In the genomic region with DNA sequence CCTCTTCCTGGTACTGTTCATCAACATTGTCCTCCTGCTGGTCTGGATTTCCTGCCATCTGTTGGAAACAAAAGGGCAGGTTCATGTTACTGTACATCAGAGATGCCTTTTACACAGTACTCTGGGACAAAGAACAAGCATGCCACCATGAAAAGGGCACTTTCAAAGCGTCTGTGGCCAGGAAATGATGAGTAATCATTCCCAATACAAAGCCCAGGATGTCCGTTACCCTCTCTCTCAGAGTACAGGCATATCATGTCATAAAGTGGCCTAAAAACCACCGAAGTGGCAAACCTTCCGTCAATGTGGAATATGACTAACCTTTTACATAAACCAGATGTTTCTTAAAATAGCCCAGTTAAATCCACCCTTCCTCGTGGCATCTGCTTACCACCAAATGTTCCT, we compare ENCODE assay signal across 8 cellular contexts.
DNase-seq lines count a peak whose midpoint lies in the region; ATAC-seq and TF ChIP-seq lines count a peak whose summit lies in the region.

No MANE protein-coding gene starts in this region.

- POLR2A ChIA-PET in PC-3 (lab: Charles Lee; ENCODE audit: unreplicated experiment): no interaction called here

- no peak overlapping the region for H3K27ac Mint-ChIP-seq in nephron progenitor cell

- CTCF ChIA-PET in PC-3 (lab: Charles Lee): no interaction called here

- peak overlapping the region; percentile 41; the same call in 1 of the 2 replicates for H3K4me2 ChIP-seq in PC-3 (ENCODE audit: low read length)

- H3K27me3 Mint-ChIP-seq in nephron progenitor cell (ENCODE audit: low read depth, poor library complexity): no peaks in the 10 kb centered on the region

- TF ChIP-seq EP300 in esophagus muscularis mucosa (IDR thresholded peaks at IDR 0.05): peak; percentile 27

- H3K9me2 ChIP-seq in PC-3 (replicated peaks; ENCODE audit: low read length): no peaks in the 10 kb centered on the region

- no peak overlapping the region for H3K4me3 Mint-ChIP-seq in nephron progenitor cell

- DNase-seq in Daoy (ENCODE audit: low read depth) (peak; percentile 79), PC-3 (peak; percentile 82), esophagus muscularis mucosa (ENCODE audit: extremely low spot score) (no peak), nephron progenitor cell (no peak), cerebellar cortex (ENCODE audit: low spot score) (no peak)
- DNase-seq in stimulated activated CD8-positive, alpha-beta memory T cell treated with anti-CD3 and anti-CD28 coated beads, Interleukin-7, amount 100 ng/mL, for 48 hours (ENCODE audit: extremely low read depth in 1 of 2, low read depth in 1 of 2): peak; percentile 5 to 20
- no peak for DNase-seq in activated effector memory CD4-positive, alpha-beta T cell treated with Interleukin-2 at 50 U/mL for 16 hours

- H3K4me3 ChIP-seq in PC-3 (ENCODE audit: low read length) (no peak overlapping the region), esophagus muscularis mucosa (no peak overlapping the region)

- peak overlapping the region; percentile 83 for H3K27ac ChIP-seq in PC-3 (ENCODE audit: low read length)
- peak overlapping the region; percentile 27 to 73 (median 48) for H3K27ac ChIP-seq in esophagus muscularis mucosa (replicated peaks in 1 of 4)

- no peaks in the 10 kb centered on the region for H3K27me3 ChIP-seq in PC-3 (ENCODE audit: low read length)
- H3K27me3 ChIP-seq in esophagus muscularis mucosa: no peaks in the 10 kb centered on the region

- peak; percentile 66 for ATAC-seq in HG03108 (IDR thresholded peaks at IDR 0.05; ENCODE audit: unreplicated experiment)
- peak; percentile 98 for ATAC-seq in PC-3

- intact Hi-C loops in PC-3 (cut with micrococcal nuclease): loop anchor here (5.0 kb wide), 1 partner anchor 97 kb away; no protein-coding TSS in a partner anchor
- intact Hi-C loops in esophagus muscularis mucosa (cut with DNase I): loop anchor here (10.0 kb wide), 1 partner anchor 100 kb away; no protein-coding TSS in a partner anchor

- H3K79me2 ChIP-seq in PC-3 (ENCODE audit: low read length): no peaks in the 10 kb centered on the region

- WGBS in esophagus muscularis mucosa: 22% methylated on average over 5 of the region's 5 CpGs

- H3K36me3 ChIP-seq in PC-3 (ENCODE audit: low read depth, low read length) (peaks cover 8% of the 10 kb centered on the region), esophagus muscularis mucosa (peaks cover 16 to 93% (median 52%) of the 10 kb centered on the region in 4 donors)

- H4K20me1 ChIP-seq in PC-3 (ENCODE audit: low read length): no peaks in the 10 kb centered on the region

- BruUV-seq in PC-3 (replicated peaks; lab: Mats Ljungman, UMichigan): no TSS peak

- peak overlapping the region; percentile 40 for H3K9ac ChIP-seq in PC-3 (ENCODE audit: low read length)

- H3F3A ChIP-seq in PC-3 (ENCODE audit: low read length, unreplicated experiment): no peaks in the 10 kb centered on the region

- peaks cover 75% of the 10 kb centered on the region for H3K36me3 Mint-ChIP-seq in nephron progenitor cell (ENCODE audit: low read depth)

- TF ChIP-seq CTCF in PC-3 (conservative IDR thresholded peaks at IDR 0.05; ENCODE audit: low read depth, low read length) (no peak), esophagus muscularis mucosa (IDR thresholded peaks at IDR 0.05) (no peak), nephron progenitor cell (IDR thresholded peaks at IDR 0.05) (no peak)

- no peaks in the 10 kb centered on the region for H3K9me3 Mint-ChIP-seq in nephron progenitor cell

- TF ChIP-seq POLR2A in esophagus muscularis mucosa (IDR thresholded peaks at IDR 0.05; ENCODE audit: low read depth): no peak

- H3K4me1 ChIP-seq in PC-3 (ENCODE audit: insufficient read depth, low read length): peaks cover 16% of the 10 kb centered on the region
- H3K4me1 ChIP-seq in esophagus muscularis mucosa: peaks cover 13 to 48% (median 41%) of the 10 kb centered on the region in 4 donors

- H2AFZ ChIP-seq in PC-3 (ENCODE audit: low read length): no peak overlapping the region

- H3K4me1 Mint-ChIP-seq in nephron progenitor cell: no peaks in the 10 kb centered on the region

- no peaks in the 10 kb centered on the region for H3K9me3 ChIP-seq in PC-3 (ENCODE audit: low read length)
- H3K9me3 ChIP-seq in esophagus muscularis mucosa: no peaks in the 10 kb centered on the region

Comparison
In these comparisons a context has a peak if more than half of its experiments do, and no peak if none do; other contexts are left out.
1. DNase-seq: peak in Daoy (single experiment), PC-3 (single experiment) and stimulated activated CD8-positive, alpha-beta memory T cell treated with anti-CD3 and anti-CD28 coated beads, Interleukin-7, amount 100 ng/mL, for 48 hours (2 of 2); none in esophagus muscularis mucosa (single experiment), nephron progenitor cell (single experiment), activated effector memory CD4-positive, alpha-beta T cell treated with Interleukin-2 at 50 U/mL for 16 hours (single experiment) and cerebellar cortex (single experiment).